9 cellular contexts compared by ENCODE assay signal in the genomic region with DNA sequence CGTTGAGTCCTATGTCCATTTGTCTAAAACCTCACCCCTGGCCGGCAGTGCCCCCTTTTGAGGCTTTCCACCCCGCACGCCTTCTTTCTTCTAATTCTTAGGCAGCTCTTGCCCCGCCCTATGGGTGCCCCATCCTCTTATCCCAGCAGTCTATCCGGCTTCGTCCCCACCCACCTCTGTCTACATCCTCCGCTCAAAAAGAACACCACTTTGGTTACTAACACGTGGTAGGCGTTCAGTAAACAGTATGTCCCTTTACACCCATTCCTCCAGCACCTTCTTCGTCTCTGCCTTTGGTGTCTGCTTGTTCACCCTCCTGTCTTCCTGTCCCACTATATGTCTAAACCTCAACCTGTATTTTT. TPM values are rescaled to one million over a fixed set of nuclear protein-coding genes. Genes with fewer than 3 reads are reported as not detected.
A peak's percentile ranks its signal among the peaks of the same experiment; 100 is the strongest.
DNase-seq lines count a peak whose midpoint lies in the region; ATAC-seq and TF ChIP-seq lines count a peak whose summit lies in the region.
"Had no signal": no experiment of that assay in that cellular context is flagged by ENCODE, and none has a peak within 500 bp of the region (broad histone marks: within the 10 kb centered on the region; RNA-seq: fewer than 3 reads in every experiment).

No MANE protein-coding gene starts in this region.

- H3K4me1 Mint-ChIP-seq in WTC11, result peaks cover 31% of the 10 kb centered on the region
- peaks cover 35% of the 10 kb centered on the region for H3K4me1 Mint-ChIP-seq in stimulated activated naive CD8-positive, alpha-beta T cell treated with anti-CD3 and anti-CD28 coated beads, Interleukin-15, amount 100 ng/mL, for 72 hours

- peak overlapping the region; percentile 84 for H3K4me2 ChIP-seq in hepatocyte

- H3K9me3 Mint-ChIP-seq in WTC11, result no peaks in the 10 kb centered on the region
- H3K9me3 Mint-ChIP-seq in stimulated activated naive CD8-positive, alpha-beta T cell treated with anti-CD3 and anti-CD28 coated beads, Interleukin-15, amount 100 ng/mL, for 72 hours, result no peaks in the 10 kb centered on the region

- POLR2A ChIA-PET in WTC11 (lab: Charles Lee), result no interaction called here

- no peaks in the 10 kb centered on the region for H3K79me2 ChIP-seq in hepatocyte

- CTCF ChIA-PET in WTC11 (lab: Charles Lee), result interaction anchor here (0.6 to 2.6 kb wide), 8 partner anchors 8 to 27 kb away, joined by 3 to 18 read pairs (median 4); no protein-coding TSS in a partner anchor

- H3K4me3 ChIP-seq in hepatocyte, result no peak overlapping the region

- no peaks in the 10 kb centered on the region for H3K27me3 ChIP-seq in hepatocyte

- no peak overlapping the region for H3K27ac Mint-ChIP-seq in WTC11
- H3K27ac Mint-ChIP-seq in stimulated activated naive CD8-positive, alpha-beta T cell treated with anti-CD3 and anti-CD28 coated beads, Interleukin-15, amount 100 ng/mL, for 72 hours, result peak overlapping the region in 1 of 2 donors; percentile 77

- H3K9me3 ChIP-seq in hepatocyte (ENCODE audit: low read depth), result no peaks in the 10 kb centered on the region
- H3K9me3 ChIP-seq: adrenal gland had no signal

- 48% methylated on average over 11 of the region's 11 CpGs for WGBS in hepatocyte (ENCODE audit: low lambda C conversion rate, missing lambda C conversion rate)

- H3K36me3 Mint-ChIP-seq in WTC11, result no peaks in the 10 kb centered on the region

- H4K20me1 ChIP-seq in hepatocyte (ENCODE audit: insufficient read depth, poor library complexity, severe bottlenecking), result no peaks in the 10 kb centered on the region

- no peak overlapping the region for H2AFZ ChIP-seq in hepatocyte

- TF ChIP-seq CTCF in WTC11 (IDR thresholded peaks at IDR 0.05) (no peak), hepatocyte (IDR thresholded peaks at IDR 0.05; ENCODE audit: poor library complexity) (peak; percentile 6)

- no peaks in the 10 kb centered on the region for H3K9me2 ChIP-seq in hepatocyte (replicated peaks; ENCODE audit: insufficient read depth)

- peak; percentile 40 for ATAC-seq in WTC11
- ATAC-seq in stimulated activated naive CD8-positive, alpha-beta T cell treated with anti-CD3 and anti-CD28 coated beads, Interleukin-15, amount 100 ng/mL, for 72 hours, result peak; percentile 65
- ATAC-seq in HG02571 (IDR thresholded peaks at IDR 0.05; ENCODE audit: unreplicated experiment), result no peak
- no peak for ATAC-seq in GM18520 (IDR thresholded peaks at IDR 0.05; ENCODE audit: unreplicated experiment)

- no peaks in the 10 kb centered on the region for H3K4me1 ChIP-seq in hepatocyte (ENCODE audit: insufficient read depth)

- DNase-seq in NCI-H748 (lab: John Stamatoyannopoulos, UW; ENCODE audit: unreplicated experiment) (peak; percentile 1), NCI-H748 treated with DMSO at 0.1 percent for 48 hours (lab: John Stamatoyannopoulos, UW) (no peak), WTC11 (ENCODE audit: low spot score) (no peak), hepatocyte (ENCODE audit: low spot score) (peak; percentile 37), kidney tubule cell (ENCODE audit: low spot score) (no peak)
- peak in 1 of 2 donors; percentile 19 for DNase-seq in stimulated activated naive CD8-positive, alpha-beta T cell treated with anti-CD3 and anti-CD28 coated beads, Interleukin-15, amount 100 ng/mL, for 72 hours

- peak overlapping the region; percentile 64 for H3K4me3 Mint-ChIP-seq in WTC11
- peak overlapping the region; percentile 76 to 79 for H3K4me3 Mint-ChIP-seq in stimulated activated naive CD8-positive, alpha-beta T cell treated with anti-CD3 and anti-CD28 coated beads, Interleukin-15, amount 100 ng/mL, for 72 hours

- no peak overlapping the region for H3K27ac ChIP-seq in hepatocyte

- H3K36me3 ChIP-seq in hepatocyte (replicated peaks; ENCODE audit: insufficient read depth, low read depth), result no peaks in the 10 kb centered on the region
- H3K36me3 ChIP-seq: adrenal gland had no signal

- peaks cover 8% of the 10 kb centered on the region; the same call in 1 of the 2 replicates for H3K27me3 Mint-ChIP-seq in WTC11 (ENCODE audit: low read depth)
- peaks cover 36% of the 10 kb centered on the region for H3K27me3 Mint-ChIP-seq in stimulated activated naive CD8-positive, alpha-beta T cell treated with anti-CD3 and anti-CD28 coated beads, Interleukin-15, amount 100 ng/mL, for 72 hours

TF ChIP-seq in WTC11, 78 proteins besides CTCF, POLR2A, EP300 and RAD21:
- TF ChIP-seq, protein P1, sequence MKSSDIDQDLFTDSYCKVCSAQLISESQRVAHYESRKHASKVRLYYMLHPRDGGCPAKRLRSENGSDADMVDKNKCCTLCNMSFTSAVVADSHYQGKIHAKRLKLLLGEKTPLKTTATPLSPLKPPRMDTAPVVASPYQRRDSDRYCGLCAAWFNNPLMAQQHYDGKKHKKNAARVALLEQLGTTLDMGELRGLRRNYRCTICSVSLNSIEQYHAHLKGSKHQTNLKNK (CRISPR knock-in tag; IDR thresholded peaks at IDR 0.05), result no peak
- TF ChIP-seq, protein P2, sequence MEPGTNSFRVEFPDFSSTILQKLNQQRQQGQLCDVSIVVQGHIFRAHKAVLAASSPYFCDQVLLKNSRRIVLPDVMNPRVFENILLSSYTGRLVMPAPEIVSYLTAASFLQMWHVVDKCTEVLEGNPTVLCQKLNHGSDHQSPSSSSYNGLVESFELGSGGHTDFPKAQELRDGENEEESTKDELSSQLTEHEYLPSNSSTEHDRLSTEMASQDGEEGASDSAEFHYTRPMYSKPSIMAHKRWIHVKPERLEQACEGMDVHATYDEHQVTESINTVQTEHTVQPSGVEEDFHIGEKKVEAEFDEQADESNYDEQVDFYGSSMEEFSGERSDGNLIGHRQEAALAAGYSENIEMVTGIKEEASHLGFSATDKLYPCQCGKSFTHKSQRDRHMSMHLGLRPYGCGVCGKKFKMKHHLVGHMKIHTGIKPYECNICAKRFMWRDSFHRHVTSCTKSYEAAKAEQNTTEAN (CRISPR knock-in tag; IDR thresholded peaks at IDR 0.05), result no peak
- TF ChIP-seq ZNF396 (CRISPR knock-in tag; IDR thresholded peaks at IDR 0.05; ENCODE audit: borderline replicate concordance), result no peak
- TF ChIP-seq NFYB (CRISPR knock-in tag; conservative IDR thresholded peaks at IDR 0.05; ENCODE audit: low read depth), result no peak
- TF ChIP-seq, protein P3, sequence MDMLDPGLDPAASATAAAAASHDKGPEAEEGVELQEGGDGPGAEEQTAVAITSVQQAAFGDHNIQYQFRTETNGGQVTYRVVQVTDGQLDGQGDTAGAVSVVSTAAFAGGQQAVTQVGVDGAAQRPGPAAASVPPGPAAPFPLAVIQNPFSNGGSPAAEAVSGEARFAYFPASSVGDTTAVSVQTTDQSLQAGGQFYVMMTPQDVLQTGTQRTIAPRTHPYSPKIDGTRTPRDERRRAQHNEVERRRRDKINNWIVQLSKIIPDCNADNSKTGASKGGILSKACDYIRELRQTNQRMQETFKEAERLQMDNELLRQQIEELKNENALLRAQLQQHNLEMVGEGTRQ (CRISPR knock-in tag; IDR thresholded peaks at IDR 0.05), result no peak
- TF ChIP-seq, protein P4, sequence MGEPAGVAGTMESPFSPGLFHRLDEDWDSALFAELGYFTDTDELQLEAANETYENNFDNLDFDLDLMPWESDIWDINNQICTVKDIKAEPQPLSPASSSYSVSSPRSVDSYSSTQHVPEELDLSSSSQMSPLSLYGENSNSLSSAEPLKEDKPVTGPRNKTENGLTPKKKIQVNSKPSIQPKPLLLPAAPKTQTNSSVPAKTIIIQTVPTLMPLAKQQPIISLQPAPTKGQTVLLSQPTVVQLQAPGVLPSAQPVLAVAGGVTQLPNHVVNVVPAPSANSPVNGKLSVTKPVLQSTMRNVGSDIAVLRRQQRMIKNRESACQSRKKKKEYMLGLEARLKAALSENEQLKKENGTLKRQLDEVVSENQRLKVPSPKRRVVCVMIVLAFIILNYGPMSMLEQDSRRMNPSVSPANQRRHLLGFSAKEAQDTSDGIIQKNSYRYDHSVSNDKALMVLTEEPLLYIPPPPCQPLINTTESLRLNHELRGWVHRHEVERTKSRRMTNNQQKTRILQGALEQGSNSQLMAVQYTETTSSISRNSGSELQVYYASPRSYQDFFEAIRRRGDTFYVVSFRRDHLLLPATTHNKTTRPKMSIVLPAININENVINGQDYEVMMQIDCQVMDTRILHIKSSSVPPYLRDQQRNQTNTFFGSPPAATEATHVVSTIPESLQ (CRISPR knock-in tag; IDR thresholded peaks at IDR 0.05), result no peak
- no peak for TF ChIP-seq ATF3 (CRISPR knock-in tag; conservative IDR thresholded peaks at IDR 0.05)
- TF ChIP-seq HMGA2 (CRISPR knock-in tag; IDR thresholded peaks at IDR 0.05), result no peak
- TF ChIP-seq CREB1 (CRISPR knock-in tag; IDR thresholded peaks at IDR 0.05), result no peak
- TF ChIP-seq OVOL2 (CRISPR knock-in tag; IDR thresholded peaks at IDR 0.05; ENCODE audit: borderline replicate concordance), result no peak
- no peak for TF ChIP-seq FOXK1 (CRISPR knock-in tag; IDR thresholded peaks at IDR 0.05)
- no peak for TF ChIP-seq GABPB1 (CRISPR knock-in tag; IDR thresholded peaks at IDR 0.05)
- TF ChIP-seq EMX1 (CRISPR knock-in tag; IDR thresholded peaks at IDR 0.05), result no peak
- TF ChIP-seq PRRX2 (CRISPR knock-in tag; IDR thresholded peaks at IDR 0.05), result no peak
- no peak for TF ChIP-seq ETV6 (CRISPR knock-in tag; IDR thresholded peaks at IDR 0.05)
- no peak for TF ChIP-seq TEAD1 (CRISPR knock-in tag; IDR thresholded peaks at IDR 0.05)
- no peak for TF ChIP-seq NFATC4 (CRISPR knock-in tag; IDR thresholded peaks at IDR 0.05)
- TF ChIP-seq CREM (CRISPR knock-in tag; IDR thresholded peaks at IDR 0.05), result no peak
TF ChIP-seq in WTC11: peak in this region for 0.

RNA-seq across cellular contexts. Expression of gene STARD8, which starts 39.2 kb away (rescaled TPM):
- total RNA-seq in WTC11 (2021), result 3.1 to 8.5 TPM (median 3.8 TPM) in 3 replicates
- 3.2 and 3.3 TPM in 2 replicates for total RNA-seq in hepatocyte
- polyA plus RNA-seq in hepatocyte, result 1.1 and 2.8 TPM in 2 replicates

Comparison
In these comparisons a context has a peak if more than half of its experiments do, and no peak if none do; other contexts are left out.
1. DNase-seq: peak in NCI-H748 (single experiment) and hepatocyte (single experiment); none in NCI-H748 treated with DMSO at 0.1 percent for 48 hours (single experiment), WTC11 (single experiment) and kidney tubule cell (single experiment).
2. ATAC-seq: peak in WTC11 (single experiment) and stimulated activated naive CD8-positive, alpha-beta T cell treated with anti-CD3 and anti-CD28 coated beads, Interleukin-15, amount 100 ng/mL, for 72 hours (single experiment); none in HG02571 (single experiment) and GM18520 (single experiment).